ENCODE assay signal across 9 cellular contexts in genomic region chr13:24618219-24618955, GRCh38.
DNase-seq lines count a peak whose midpoint lies in the region; ATAC-seq, FAIRE-seq and TF ChIP-seq lines count a peak whose summit lies in the region.
"Had no signal": no experiment of that assay in that cellular context is flagged by ENCODE, and none has a peak within 500 bp of the region (broad histone marks: within the 10 kb centered on the region; RNA-seq: fewer than 3 reads in every experiment).

No MANE protein-coding gene starts in this region.

- DNase-seq in CD14-positive monocyte (ENCODE audit: low spot score): no peak
- DNase-seq in Kasumi-1 (lab: John Stamatoyannopoulos, UW): peak; percentile 72 to 78
- DNase-seq in activated T-cell treated with anti-CD3 and anti-CD28 coated beads for 4 hours: peak; percentile 29
- peak; percentile 68 for DNase-seq in small intestine
- no peak for DNase-seq in retina
- DNase-seq in NCI-H510A (lab: John Stamatoyannopoulos, UW): no peak
- DNase-seq: pancreas had no signal

- H3K4me3 Mint-ChIP-seq in CD14-positive monocyte: no peak overlapping the region

- H3K27me3 ChIP-seq in small intestine (ENCODE audit: control insufficient read depth in 2 of 2, insufficient read depth in 2 of 2, low read length in 2 of 2): no peaks in the 10 kb centered on the region
- H3K27me3 ChIP-seq: pancreas had no signal

- H3K27me3 Mint-ChIP-seq in CD14-positive monocyte (ENCODE audit: low read depth in 3 of 3): no peaks in the 10 kb centered on the region

- peaks cover 15% of the 10 kb centered on the region for H3K4me1 Mint-ChIP-seq in CD14-positive monocyte

- no peak for TF ChIP-seq CTCF in CD14-positive monocyte (IDR thresholded peaks at IDR 0.05)

- peak overlapping the region; percentile 11 to 82 (median 50) for H3K27ac Mint-ChIP-seq in CD14-positive monocyte

- no peak overlapping the region for H3K4me3 ChIP-seq in small intestine (ENCODE audit: low read depth in 1 of 2, low read length in 2 of 2)
- H3K4me3 ChIP-seq: pancreas had no signal

- no peaks in the 10 kb centered on the region for H3K9me3 ChIP-seq in small intestine (ENCODE audit: control insufficient read depth, low read depth)
- H3K9me3 ChIP-seq: pancreas had no signal

- no peaks in the 10 kb centered on the region for H3K36me3 ChIP-seq in small intestine (ENCODE audit: control insufficient read depth in 2 of 2, insufficient read depth in 2 of 2, low read length in 2 of 2)
- H3K36me3 ChIP-seq: pancreas had no signal

- intact Hi-C loops in CD14-positive monocyte (cut with micrococcal nuclease): no loop called here

- 59 to 77% (median 64%) methylated on average over 14 of the region's 14 CpGs for WGBS in small intestine, 3 donors

- H3K9me3 Mint-ChIP-seq in CD14-positive monocyte: peaks cover 0 to 8% (median 0%) of the 10 kb centered on the region in 7 donors

- H3K27ac ChIP-seq in small intestine (ENCODE audit: low read depth in 1 of 2, low read length in 1 of 2): peak overlapping the region; percentile 50 to 68
- H3K27ac ChIP-seq: pancreas had no signal

- FAIRE-seq in small intestine (lab: Jason Lieb, UNC): no peak
- FAIRE-seq: pancreas had no signal

- H3K36me3 Mint-ChIP-seq in CD14-positive monocyte: no peaks in the 10 kb centered on the region

- ATAC-seq in GM21390 (IDR thresholded peaks at IDR 0.05; ENCODE audit: unreplicated experiment) (peak; percentile 86), GM21360 (IDR thresholded peaks at IDR 0.05; ENCODE audit: unreplicated experiment) (no peak)

- H3K4me1 ChIP-seq in small intestine (ENCODE audit: control insufficient read depth in 2 of 2, insufficient read depth in 1 of 2, low read depth in 1 of 2, low read length in 1 of 2): no peaks in the 10 kb centered on the region
- H3K4me1 ChIP-seq: pancreas had no signal

Comparison
In these comparisons a context has a peak if more than half of its experiments do, and no peak if none do; other contexts are left out.
1. DNase-seq: peak in Kasumi-1 (2 of 2), activated T-cell treated with anti-CD3 and anti-CD28 coated beads for 4 hours (single experiment) and small intestine (single experiment); none in CD14-positive monocyte (single experiment), retina (single experiment) and NCI-H510A (single experiment).